In the genomic region with DNA sequence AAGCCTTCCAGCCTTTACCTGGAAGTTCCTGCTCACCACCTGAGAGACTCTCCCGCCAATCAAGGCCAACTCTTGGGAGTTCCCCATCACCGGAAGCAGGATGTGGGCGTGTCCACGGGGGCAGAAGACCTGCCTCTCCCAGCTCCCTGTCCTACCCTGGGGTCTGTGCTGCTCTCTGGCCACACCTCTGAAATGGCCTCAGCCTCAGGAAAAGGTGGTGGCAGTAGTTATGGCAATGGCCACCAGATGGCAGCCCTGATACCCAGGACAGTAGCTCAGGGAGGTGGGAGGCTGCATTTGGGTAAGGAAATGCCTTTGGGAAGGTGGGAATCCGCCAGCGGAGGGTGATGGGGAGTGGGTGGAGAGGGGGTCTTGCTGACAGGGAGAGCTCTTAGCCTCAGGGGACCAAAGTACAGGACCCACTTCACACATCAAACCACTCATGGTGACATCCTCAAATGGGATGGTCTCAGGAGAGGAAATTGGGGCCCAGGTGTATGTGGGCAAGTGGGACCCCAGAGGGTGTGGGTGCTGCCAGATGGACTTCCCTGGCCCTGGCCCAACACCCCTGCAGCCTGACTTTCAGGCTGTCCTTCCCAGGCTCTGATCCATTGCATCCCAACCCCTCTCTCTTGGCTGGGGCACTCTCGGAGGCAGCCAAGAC, we compare ENCODE assay signal across 8 cellular contexts. TPM values are rescaled to one million over a fixed set of nuclear protein-coding genes. Genes with fewer than 3 reads are reported as not detected.
A peak's percentile ranks its signal among the peaks of the same experiment; 100 is the strongest.
DNase-seq lines count a peak whose midpoint lies in the region; ATAC-seq and TF ChIP-seq lines count a peak whose summit lies in the region.

No MANE protein-coding gene starts in this region.

- H2AFZ ChIP-seq in neural progenitor cell (replicated peaks): no peak overlapping the region

- H3K27me3 ChIP-seq in HL-60 (ENCODE audit: insufficient read depth, poor library complexity, severe bottlenecking): peaks cover 20% of the 10 kb centered on the region
- H3K27me3 ChIP-seq in neural progenitor cell: peaks cover 81% of the 10 kb centered on the region
- H3K27me3 ChIP-seq in suprapubic skin: peaks cover 87% of the 10 kb centered on the region

- 18% methylated on average over 6 of the region's 7 CpGs for WGBS in suprapubic skin

- peaks cover 11% of the 10 kb centered on the region for H4K20me1 ChIP-seq in neural progenitor cell (ENCODE audit: low read depth)

- H3K36me3 ChIP-seq in neural progenitor cell: no peaks in the 10 kb centered on the region
- no peaks in the 10 kb centered on the region for H3K36me3 ChIP-seq in suprapubic skin

- H3K27ac ChIP-seq in HL-60 (replicated peaks): no peak overlapping the region
- no peak overlapping the region for H3K27ac ChIP-seq in neural progenitor cell
- H3K27ac ChIP-seq in suprapubic skin: no peak overlapping the region

- H3K27ac Mint-ChIP-seq in neural progenitor cell: no peak overlapping the region

- POLR2A ChIA-PET in AG04449 (lab: Yijun Ruan, JAX): interaction anchor here (1.1 kb wide), 1 partner anchor 47 kb away, joined by 3 read pairs; no protein-coding TSS in a partner anchor

- no peaks in the 10 kb centered on the region for H3K36me3 Mint-ChIP-seq in neural progenitor cell

- DNase-seq in AG04449 (ENCODE audit: low read depth, low spot score): no peak
- peak; percentile 31 to 60 for DNase-seq in HL-60 (ENCODE audit: low read depth in 1 of 2, low spot score in 1 of 2)
- peak; percentile 34 for DNase-seq in OCI-M2 (lab: John Stamatoyannopoulos, UW; ENCODE audit: unreplicated experiment)
- DNase-seq in activated T-cell treated with anti-CD3 and anti-CD28 coated beads, Interleukin-2, amount 50 U/mL, for 1 hour: peak; percentile 75
- peak; percentile 54 for DNase-seq in fibroblast of mammary gland (ENCODE audit: low read depth)
- peak; percentile 81 for DNase-seq in neural progenitor cell (ENCODE audit: low spot score)
- peak in 1 of 2 donors; percentile 72 for DNase-seq in suprapubic skin (ENCODE audit: low spot score in 2 of 2)

- CTCF ChIA-PET in AG04449 (lab: Yijun Ruan, JAX): interaction anchor here (0.7 to 22.4 kb wide), 36 partner anchors 8 to 774 kb away, joined by 3 to 556 read pairs (median 5); a partner anchor contains a TSS

- no peak for TF ChIP-seq POLR2A in suprapubic skin (IDR thresholded peaks at IDR 0.05)

- no peak overlapping the region for H3K9ac ChIP-seq in neural progenitor cell

- H3K4me1 ChIP-seq in neural progenitor cell: peaks cover 10% of the 10 kb centered on the region
- peaks cover 5% of the 10 kb centered on the region for H3K4me1 ChIP-seq in suprapubic skin

- H3K9me3 Mint-ChIP-seq in neural progenitor cell: peaks cover 6% of the 10 kb centered on the region

- no peaks in the 10 kb centered on the region for H3K79me2 ChIP-seq in neural progenitor cell (ENCODE audit: low read depth)

- no peak overlapping the region for H3K4me3 Mint-ChIP-seq in neural progenitor cell

- H3K9me3 ChIP-seq in neural progenitor cell (ENCODE audit: low read depth) (no peaks in the 10 kb centered on the region), suprapubic skin (no peaks in the 10 kb centered on the region)

- no peaks in the 10 kb centered on the region for H3F3A ChIP-seq in neural progenitor cell (ENCODE audit: low read depth)

- H3K4me1 Mint-ChIP-seq in neural progenitor cell: peaks cover 19% of the 10 kb centered on the region

- TF ChIP-seq CTCF in AG04449 (IDR thresholded peaks at IDR 0.05; ENCODE audit: insufficient read depth, low read length, missing control alignments) (peak; percentile 92), HL-60 (IDR thresholded peaks at IDR 0.05; ENCODE audit: insufficient read depth, low read length) (peak; percentile 88), fibroblast of mammary gland (conservative IDR thresholded peaks at IDR 0.05; ENCODE audit: control insufficient read depth, insufficient read depth, low read depth, low read length) (peak; percentile 92), neural progenitor cell (IDR thresholded peaks at IDR 0.05) (peak; percentile 81), suprapubic skin (IDR thresholded peaks at IDR 0.05) (peak; percentile 49 to 81)

- no peak for TF ChIP-seq EP300 in suprapubic skin (IDR thresholded peaks at IDR 0.05)

- no peak overlapping the region for H3K4me3 ChIP-seq in AG04449 (ENCODE audit: low read depth, low read length)
- no peak overlapping the region for H3K4me3 ChIP-seq in HL-60 (replicated peaks; ENCODE audit: insufficient read depth, low read length)
- no peak overlapping the region for H3K4me3 ChIP-seq in fibroblast of mammary gland (ENCODE audit: control insufficient read depth, low read depth, low read length)
- no peak overlapping the region for H3K4me3 ChIP-seq in neural progenitor cell
- H3K4me3 ChIP-seq in suprapubic skin: no peak overlapping the region

- peaks cover 26% of the 10 kb centered on the region for H3K27me3 Mint-ChIP-seq in neural progenitor cell (ENCODE audit: insufficient read depth, low read depth)

- peak; percentile 74 for ATAC-seq in GM18502 (IDR thresholded peaks at IDR 0.05; ENCODE audit: poor library complexity, unreplicated experiment)

- H3K4me2 ChIP-seq in neural progenitor cell: no peak overlapping the region

RNA-seq across cellular contexts. Expression of a gene that starts 33.9 kb away (rescaled TPM):
- total RNA-seq in neural progenitor cell (ENCODE audit: low replicate concordance): 0.77 and 1.8 TPM in 2 replicates
- 1 to 10 TPM; 1.6 to 4.2 (median 2.5) TPM for total RNA-seq in suprapubic skin

RNA-seq across cellular contexts. Expression of a gene that starts 35.4 kb away (rescaled TPM):
- total RNA-seq in neural progenitor cell (ENCODE audit: low replicate concordance) (not detected in 2 replicates), suprapubic skin (not detected)
